1 cellular context compared by ENCODE assay signal in the genomic region with DNA sequence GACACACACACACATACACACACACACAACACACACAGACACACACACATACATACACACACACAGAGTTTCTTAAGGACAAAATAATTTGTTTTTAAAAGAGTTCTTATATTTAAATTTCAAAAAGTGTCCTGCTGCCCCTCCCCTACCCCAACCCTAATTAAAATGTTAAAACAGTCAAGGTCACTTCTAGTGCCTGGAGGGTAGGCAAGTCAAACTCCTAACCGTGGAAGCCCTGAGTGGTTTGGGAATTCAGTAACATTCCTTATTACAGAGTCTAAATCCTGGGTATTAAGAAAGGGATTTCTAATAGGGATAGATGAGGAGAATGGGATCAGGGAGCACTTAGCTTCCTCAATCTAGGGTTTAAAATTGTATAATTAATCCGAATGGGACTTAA.
TF ChIP-seq lines count a peak whose summit lies in the region.

No MANE protein-coding gene starts in this region.

TF ChIP-seq in GM23338, 12 proteins besides CTCF, POLR2A, EP300 and RAD21 (continued from another document):
- TF ChIP-seq, protein P1, sequence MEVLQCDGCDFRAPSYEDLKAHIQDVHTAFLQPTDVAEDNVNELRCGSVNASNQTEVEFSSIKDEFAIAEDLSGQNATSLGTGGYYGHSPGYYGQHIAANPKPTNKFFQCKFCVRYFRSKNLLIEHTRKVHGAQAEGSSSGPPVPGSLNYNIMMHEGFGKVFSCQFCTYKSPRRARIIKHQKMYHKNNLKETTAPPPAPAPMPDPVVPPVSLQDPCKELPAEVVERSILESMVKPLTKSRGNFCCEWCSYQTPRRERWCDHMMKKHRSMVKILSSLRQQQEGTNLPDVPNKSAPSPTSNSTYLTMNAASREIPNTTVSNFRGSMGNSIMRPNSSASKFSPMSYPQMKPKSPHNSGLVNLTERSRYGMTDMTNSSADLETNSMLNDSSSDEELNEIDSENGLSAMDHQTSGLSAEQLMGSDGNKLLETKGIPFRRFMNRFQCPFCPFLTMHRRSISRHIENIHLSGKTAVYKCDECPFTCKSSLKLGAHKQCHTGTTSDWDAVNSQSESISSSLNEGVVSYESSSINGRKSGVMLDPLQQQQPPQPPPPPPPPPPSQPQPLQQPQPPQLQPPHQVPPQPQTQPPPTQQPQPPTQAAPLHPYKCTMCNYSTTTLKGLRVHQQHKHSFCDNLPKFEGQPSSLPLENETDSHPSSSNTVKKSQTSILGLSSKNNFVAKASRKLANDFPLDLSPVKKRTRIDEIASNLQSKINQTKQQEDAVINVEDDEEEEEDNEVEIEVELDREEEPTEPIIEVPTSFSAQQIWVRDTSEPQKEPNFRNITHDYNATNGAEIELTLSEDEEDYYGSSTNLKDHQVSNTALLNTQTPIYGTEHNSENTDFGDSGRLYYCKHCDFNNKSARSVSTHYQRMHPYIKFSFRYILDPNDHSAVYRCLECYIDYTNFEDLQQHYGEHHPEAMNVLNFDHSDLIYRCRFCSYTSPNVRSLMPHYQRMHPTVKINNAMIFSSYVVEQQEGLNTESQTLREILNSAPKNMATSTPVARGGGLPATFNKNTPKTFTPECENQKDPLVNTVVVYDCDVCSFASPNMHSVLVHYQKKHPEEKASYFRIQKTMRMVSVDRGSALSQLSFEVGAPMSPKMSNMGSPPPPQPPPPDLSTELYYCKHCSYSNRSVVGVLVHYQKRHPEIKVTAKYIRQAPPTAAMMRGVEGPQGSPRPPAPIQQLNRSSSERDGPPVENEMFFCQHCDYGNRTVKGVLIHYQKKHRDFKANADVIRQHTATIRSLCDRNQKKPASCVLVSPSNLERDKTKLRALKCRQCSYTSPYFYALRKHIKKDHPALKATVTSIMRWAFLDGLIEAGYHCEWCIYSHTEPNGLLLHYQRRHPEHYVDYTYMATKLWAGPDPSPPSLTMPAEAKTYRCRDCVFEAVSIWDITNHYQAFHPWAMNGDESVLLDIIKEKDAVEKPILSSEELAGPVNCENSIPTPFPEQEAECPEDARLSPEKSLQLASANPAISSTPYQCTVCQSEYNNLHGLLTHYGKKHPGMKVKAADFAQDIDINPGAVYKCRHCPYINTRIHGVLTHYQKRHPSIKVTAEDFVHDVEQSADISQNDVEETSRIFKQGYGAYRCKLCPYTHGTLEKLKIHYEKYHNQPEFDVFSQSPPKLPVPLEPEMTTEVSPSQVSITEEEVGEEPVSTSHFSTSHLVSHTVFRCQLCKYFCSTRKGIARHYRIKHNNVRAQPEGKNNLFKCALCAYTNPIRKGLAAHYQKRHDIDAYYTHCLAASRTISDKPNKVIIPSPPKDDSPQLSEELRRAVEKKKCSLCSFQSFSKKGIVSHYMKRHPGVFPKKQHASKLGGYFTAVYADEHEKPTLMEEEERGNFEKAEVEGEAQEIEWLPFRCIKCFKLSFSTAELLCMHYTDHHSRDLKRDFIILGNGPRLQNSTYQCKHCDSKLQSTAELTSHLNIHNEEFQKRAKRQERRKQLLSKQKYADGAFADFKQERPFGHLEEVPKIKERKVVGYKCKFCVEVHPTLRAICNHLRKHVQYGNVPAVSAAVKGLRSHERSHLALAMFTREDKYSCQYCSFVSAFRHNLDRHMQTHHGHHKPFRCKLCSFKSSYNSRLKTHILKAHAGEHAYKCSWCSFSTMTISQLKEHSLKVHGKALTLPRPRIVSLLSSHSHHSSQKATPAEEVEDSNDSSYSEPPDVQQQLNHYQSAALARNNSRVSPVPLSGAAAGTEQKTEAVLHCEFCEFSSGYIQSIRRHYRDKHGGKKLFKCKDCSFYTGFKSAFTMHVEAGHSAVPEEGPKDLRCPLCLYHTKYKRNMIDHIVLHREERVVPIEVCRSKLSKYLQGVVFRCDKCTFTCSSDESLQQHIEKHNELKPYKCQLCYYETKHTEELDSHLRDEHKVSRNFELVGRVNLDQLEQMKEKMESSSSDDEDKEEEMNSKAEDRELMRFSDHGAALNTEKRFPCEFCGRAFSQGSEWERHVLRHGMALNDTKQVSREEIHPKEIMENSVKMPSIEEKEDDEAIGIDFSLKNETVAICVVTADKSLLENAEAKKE (CRISPR knock-in tag; IDR thresholded peaks at IDR 0.05): no peak
- TF ChIP-seq NANOG (IDR thresholded peaks at IDR 0.05; ENCODE audit: borderline replicate concordance): no peak
- TF ChIP-seq ZNF331 (CRISPR knock-in tag; IDR thresholded peaks at IDR 0.05; ENCODE audit: low read depth): no peak
- TF ChIP-seq, protein P2, sequence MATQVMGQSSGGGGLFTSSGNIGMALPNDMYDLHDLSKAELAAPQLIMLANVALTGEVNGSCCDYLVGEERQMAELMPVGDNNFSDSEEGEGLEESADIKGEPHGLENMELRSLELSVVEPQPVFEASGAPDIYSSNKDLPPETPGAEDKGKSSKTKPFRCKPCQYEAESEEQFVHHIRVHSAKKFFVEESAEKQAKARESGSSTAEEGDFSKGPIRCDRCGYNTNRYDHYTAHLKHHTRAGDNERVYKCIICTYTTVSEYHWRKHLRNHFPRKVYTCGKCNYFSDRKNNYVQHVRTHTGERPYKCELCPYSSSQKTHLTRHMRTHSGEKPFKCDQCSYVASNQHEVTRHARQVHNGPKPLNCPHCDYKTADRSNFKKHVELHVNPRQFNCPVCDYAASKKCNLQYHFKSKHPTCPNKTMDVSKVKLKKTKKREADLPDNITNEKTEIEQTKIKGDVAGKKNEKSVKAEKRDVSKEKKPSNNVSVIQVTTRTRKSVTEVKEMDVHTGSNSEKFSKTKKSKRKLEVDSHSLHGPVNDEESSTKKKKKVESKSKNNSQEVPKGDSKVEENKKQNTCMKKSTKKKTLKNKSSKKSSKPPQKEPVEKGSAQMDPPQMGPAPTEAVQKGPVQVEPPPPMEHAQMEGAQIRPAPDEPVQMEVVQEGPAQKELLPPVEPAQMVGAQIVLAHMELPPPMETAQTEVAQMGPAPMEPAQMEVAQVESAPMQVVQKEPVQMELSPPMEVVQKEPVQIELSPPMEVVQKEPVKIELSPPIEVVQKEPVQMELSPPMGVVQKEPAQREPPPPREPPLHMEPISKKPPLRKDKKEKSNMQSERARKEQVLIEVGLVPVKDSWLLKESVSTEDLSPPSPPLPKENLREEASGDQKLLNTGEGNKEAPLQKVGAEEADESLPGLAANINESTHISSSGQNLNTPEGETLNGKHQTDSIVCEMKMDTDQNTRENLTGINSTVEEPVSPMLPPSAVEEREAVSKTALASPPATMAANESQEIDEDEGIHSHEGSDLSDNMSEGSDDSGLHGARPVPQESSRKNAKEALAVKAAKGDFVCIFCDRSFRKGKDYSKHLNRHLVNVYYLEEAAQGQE (IDR thresholded peaks at IDR 0.05; ENCODE audit: unreplicated experiment): no peak
